ENCODE assay signal across 9 cellular contexts in genomic region chr12:91109148-91109564, GRCh38. TPM values are rescaled to one million over a fixed set of nuclear protein-coding genes. Genes with fewer than 3 reads are reported as not detected.
DNase-seq lines count a peak whose midpoint lies in the region; ATAC-seq and TF ChIP-seq lines count a peak whose summit lies in the region.
"Had no signal": no experiment of that assay in that cellular context is flagged by ENCODE, and none has a peak within 500 bp of the region (broad histone marks: within the 10 kb centered on the region; RNA-seq: fewer than 3 reads in every experiment).

No MANE protein-coding gene starts in this region.

- no peaks in the 10 kb centered on the region for H3K9me3 ChIP-seq in effector memory CD4-positive, alpha-beta T cell (ENCODE audit: control insufficient read depth, low read length)

- no peak overlapping the region for H3K4me3 Mint-ChIP-seq in activated T-cell treated with anti-CD3 and anti-CD28 coated beads, Interleukin-2, amount 50 U/mL, for 72 hours
- H3K4me3 Mint-ChIP-seq: naive thymus-derived CD8-positive, alpha-beta T cell had no signal

- no peaks in the 10 kb centered on the region for H3K36me3 ChIP-seq in effector memory CD4-positive, alpha-beta T cell (ENCODE audit: control insufficient read depth, insufficient read depth, low read length)

- no peaks in the 10 kb centered on the region for H3K4me1 ChIP-seq in effector memory CD4-positive, alpha-beta T cell (ENCODE audit: control insufficient read depth, insufficient read depth, low read length, poor library complexity, severe bottlenecking)

- H3K9me3 Mint-ChIP-seq in activated T-cell treated with anti-CD3 and anti-CD28 coated beads, Interleukin-2, amount 50 U/mL, for 72 hours = no peaks in the 10 kb centered on the region

- intact Hi-C loops in cardiac septum (cut with DNase I) = loop anchor here (2.0 kb wide), 1 partner anchor 130 kb away; no protein-coding TSS in a partner anchor

- no peaks in the 10 kb centered on the region for H3K27me3 Mint-ChIP-seq in activated T-cell treated with anti-CD3 and anti-CD28 coated beads, Interleukin-2, amount 50 U/mL, for 72 hours (ENCODE audit: low read depth)

- no peak overlapping the region for H3K27ac Mint-ChIP-seq in activated T-cell treated with anti-CD3 and anti-CD28 coated beads, Interleukin-2, amount 50 U/mL, for 72 hours
- H3K27ac Mint-ChIP-seq: naive thymus-derived CD8-positive, alpha-beta T cell had no signal

- H3K27ac ChIP-seq in effector memory CD4-positive, alpha-beta T cell (ENCODE audit: insufficient read depth, low read length, poor library complexity, severe bottlenecking) = no peak overlapping the region

- peak; percentile 64 for DNase-seq in AG09309 (ENCODE audit: low read depth)
- peak; percentile 19 to 61 for DNase-seq in NCI-H526 (lab: John Stamatoyannopoulos, UW)
- DNase-seq in activated T-cell treated with anti-CD3 and anti-CD28 coated beads, Interleukin-2, amount 50 U/mL, for 72 hours = peak; percentile 53 to 64
- DNase-seq in cardiac septum (ENCODE audit: low spot score) = peak; percentile 77
- DNase-seq in retinal pigment epithelial cell (ENCODE audit: low read depth) = no peak
- no peak for DNase-seq in effector memory CD4-positive, alpha-beta T cell

- no peaks in the 10 kb centered on the region for H3K27me3 ChIP-seq in effector memory CD4-positive, alpha-beta T cell (replicated peaks; ENCODE audit: control insufficient read depth, insufficient read depth, low read length, poor library complexity, severe bottlenecking)

- no peaks in the 10 kb centered on the region for H3K36me3 Mint-ChIP-seq in activated T-cell treated with anti-CD3 and anti-CD28 coated beads, Interleukin-2, amount 50 U/mL, for 72 hours (ENCODE audit: insufficient read depth in 2 of 2)
- H3K36me3 Mint-ChIP-seq: naive thymus-derived CD8-positive, alpha-beta T cell had no signal

- TF ChIP-seq CTCF in AG09309 (IDR thresholded peaks at IDR 0.05; ENCODE audit: control insufficient read depth, insufficient read depth, low read depth, low read length, missing control alignments) = peak; percentile 74
- peak; percentile 77 for TF ChIP-seq CTCF in retinal pigment epithelial cell (conservative IDR thresholded peaks at IDR 0.05; ENCODE audit: low read depth, low read length)

- peak; percentile 66 for ATAC-seq in GM18858 (IDR thresholded peaks at IDR 0.05; ENCODE audit: unreplicated experiment)
- ATAC-seq in HG03039 (IDR thresholded peaks at IDR 0.05; ENCODE audit: unreplicated experiment) = peak; percentile 63
- peak in 1 of 2 donors; percentile 32 for ATAC-seq in activated T-cell treated with anti-CD3 and anti-CD28 coated beads, Interleukin-2, amount 50 U/mL, for 72 hours (replicated peaks in 1 of 2)
- ATAC-seq: naive thymus-derived CD8-positive, alpha-beta T cell had no signal

- no peaks in the 10 kb centered on the region for H3K4me1 Mint-ChIP-seq in activated T-cell treated with anti-CD3 and anti-CD28 coated beads, Interleukin-2, amount 50 U/mL, for 72 hours (ENCODE audit: low read depth)
- H3K4me1 Mint-ChIP-seq: naive thymus-derived CD8-positive, alpha-beta T cell had no signal

- H3K4me3 ChIP-seq in AG09309 (ENCODE audit: control insufficient read depth, low read depth, low read length) (peak overlapping the region; percentile 51), retinal pigment epithelial cell (ENCODE audit: low read length) (no peak overlapping the region)
- H3K4me3 ChIP-seq in effector memory CD4-positive, alpha-beta T cell (ENCODE audit: insufficient read depth, low read depth, low read length, poor library complexity, severe bottlenecking) = no peak overlapping the region

RNA-seq across cellular contexts. Expression of gene LUM, which starts 2.1 kb away (rescaled TPM):
- total RNA-seq in activated T-cell treated with anti-CD3 and anti-CD28 coated beads, Interleukin-2, amount 50 U/mL, for 72 hours = not detected
- total RNA-seq in cardiac septum = 130 TPM
- total RNA-seq: naive thymus-derived CD8-positive, alpha-beta T cell had no signal

RNA-seq across cellular contexts. Expression of gene KERA, which starts 51.3 kb away (rescaled TPM):
- not detected for total RNA-seq in activated T-cell treated with anti-CD3 and anti-CD28 coated beads, Interleukin-2, amount 50 U/mL, for 72 hours
- 0.19 TPM for total RNA-seq in cardiac septum
- total RNA-seq: naive thymus-derived CD8-positive, alpha-beta T cell had no signal

Comparison
In these comparisons a context has a peak if more than half of its experiments do, and no peak if none do; other contexts are left out.
1. DNase-seq: peak in AG09309 (single experiment), NCI-H526 (2 of 2), activated T-cell treated with anti-CD3 and anti-CD28 coated beads, Interleukin-2, amount 50 U/mL, for 72 hours (2 of 2) and cardiac septum (single experiment); none in retinal pigment epithelial cell (single experiment) and effector memory CD4-positive, alpha-beta T cell (0 of 3).
2. RNA of gene LUM, which starts 2.1 kb away (total RNA-seq): 130 TPM in cardiac septum (single experiment); not detected in activated T-cell treated with anti-CD3 and anti-CD28 coated beads, Interleukin-2, amount 50 U/mL, for 72 hours; every median in the first group is over 100 times any median in the second.